In the genomic region with DNA sequence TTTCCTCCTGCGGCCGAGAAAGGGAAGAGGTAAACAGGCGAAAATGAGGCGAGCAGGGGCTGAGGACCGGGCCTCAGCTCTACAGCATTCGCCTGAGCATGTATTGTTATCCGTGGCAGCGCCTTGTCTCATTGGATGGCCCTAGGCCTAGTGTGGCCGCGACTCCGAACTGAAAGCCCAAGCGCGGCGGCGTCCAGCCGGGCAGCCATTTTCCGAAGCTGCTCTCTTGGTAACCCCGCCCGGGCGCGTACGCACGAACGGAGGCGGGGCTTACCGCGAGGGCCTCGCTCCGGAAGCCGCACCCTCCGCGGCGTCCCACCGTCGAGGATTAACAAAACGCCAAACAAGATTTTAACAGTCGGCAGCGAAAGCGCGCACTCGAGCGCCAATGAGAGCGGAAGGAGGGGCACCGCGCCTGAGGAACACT, we compare ENCODE assay signal across 8 cellular contexts. TPM values are rescaled to one million over a fixed set of nuclear protein-coding genes. Genes with fewer than 3 reads are reported as not detected.
DNase-seq lines count a peak whose midpoint lies in the region; ATAC-seq and TF ChIP-seq lines count a peak whose summit lies in the region.

No MANE protein-coding gene starts in this region.

- intact Hi-C loops in PC-3 (cut with micrococcal nuclease), result loop anchor here (5.0 kb wide), 2 partner anchors 61 to 311 kb away; no protein-coding TSS in a partner anchor
- intact Hi-C loops in right cardiac atrium (cut with DNase I), result no loop called here
- intact Hi-C loops in gastrocnemius medialis (cut with DNase I; ENCODE audit: low total_unique reads), result loop anchor here (2.0 to 10.0 kb wide), 4 partner anchors 251 to 929 kb away; a partner anchor contains a TSS

- peaks cover 21% of the 10 kb centered on the region for H3K36me3 Mint-ChIP-seq in activated naive CD8-positive, alpha-beta T cell treated with anti-CD3 and anti-CD28 coated beads, Interleukin-2, amount 50 U/mL, for 24 hours (ENCODE audit: low read depth)

- H3K27ac ChIP-seq in PC-3 (ENCODE audit: low read length) (peak overlapping the region; percentile 99), right cardiac atrium (ENCODE audit: low read length) (peak overlapping the region; percentile 99), gastrocnemius medialis (peak overlapping the region; percentile 94 to 99 (median 99))

- no peaks in the 10 kb centered on the region for H3K9me3 ChIP-seq in PC-3 (ENCODE audit: low read length)
- H3K9me3 ChIP-seq in right cardiac atrium (ENCODE audit: control insufficient read depth, low read length), result no peaks in the 10 kb centered on the region
- no peaks in the 10 kb centered on the region for H3K9me3 ChIP-seq in gastrocnemius medialis

- peak overlapping the region; percentile 84 for H3K4me2 ChIP-seq in PC-3 (ENCODE audit: low read length)

- peaks cover 14% of the 10 kb centered on the region for H3K4me1 ChIP-seq in PC-3 (ENCODE audit: insufficient read depth, low read length)
- peaks cover 3% of the 10 kb centered on the region for H3K4me1 ChIP-seq in right cardiac atrium (ENCODE audit: control insufficient read depth, insufficient read depth, low read length)
- peaks cover 22 to 32% of the 10 kb centered on the region in 2 donors for H3K4me1 ChIP-seq in gastrocnemius medialis

- ATAC-seq in GM21526 (IDR thresholded peaks at IDR 0.05; ENCODE audit: low FRiP score, unreplicated experiment), result peak; percentile 72
- peak; percentile 74 for ATAC-seq in PC-3
- no peak for ATAC-seq in activated naive CD8-positive, alpha-beta T cell treated with anti-CD3 and anti-CD28 coated beads, Interleukin-2, amount 50 U/mL, for 24 hours
- ATAC-seq in right cardiac atrium, result peak; percentile 94 to 95
- ATAC-seq in gastrocnemius medialis, result no peak

- CTCF ChIA-PET in PC-3 (lab: Charles Lee), result interaction anchor here (0.5 to 1.0 kb wide), 3 partner anchors 230 to 669 kb away, joined by 3 to 5 read pairs (median 3); no protein-coding TSS in a partner anchor

- no peaks in the 10 kb centered on the region for H3K27me3 Mint-ChIP-seq in activated naive CD8-positive, alpha-beta T cell treated with anti-CD3 and anti-CD28 coated beads, Interleukin-2, amount 50 U/mL, for 24 hours

- peak; percentile 59 to 61 for TF ChIP-seq POLR2A in gastrocnemius medialis (IDR thresholded peaks at IDR 0.05)

- H2AFZ ChIP-seq in PC-3 (ENCODE audit: low read length), result peak overlapping the region; percentile 71

- H3K36me3 ChIP-seq in PC-3 (ENCODE audit: low read depth, low read length), result peaks cover 6% of the 10 kb centered on the region; the same call in 1 of the 2 replicates
- H3K36me3 ChIP-seq in gastrocnemius medialis, result no peaks in the 10 kb centered on the region

- no peaks in the 10 kb centered on the region for H3K9me2 ChIP-seq in PC-3 (replicated peaks; ENCODE audit: low read length)

- H3K79me2 ChIP-seq in PC-3 (ENCODE audit: low read length), result peaks cover 48% of the 10 kb centered on the region

- peaks cover 3% of the 10 kb centered on the region for H3K9me3 Mint-ChIP-seq in activated naive CD8-positive, alpha-beta T cell treated with anti-CD3 and anti-CD28 coated beads, Interleukin-2, amount 50 U/mL, for 24 hours

- H4K20me1 ChIP-seq in PC-3 (ENCODE audit: low read length), result peaks cover 30% of the 10 kb centered on the region

- H3K4me3 ChIP-seq in AG09309 (ENCODE audit: control insufficient read depth, low read depth, low read length) (peak overlapping the region; percentile 57), PC-3 (ENCODE audit: low read length) (peak overlapping the region; percentile 79), right cardiac atrium (ENCODE audit: low read length) (peak overlapping the region; percentile 72), gastrocnemius medialis (peak overlapping the region; percentile 87 to 94 (median 92))

- no peak for TF ChIP-seq CTCF in AG09309 (IDR thresholded peaks at IDR 0.05; ENCODE audit: control insufficient read depth, insufficient read depth, low read depth, low read length, missing control alignments)
- no peak for TF ChIP-seq CTCF in PC-3 (conservative IDR thresholded peaks at IDR 0.05; ENCODE audit: low read depth, low read length)
- no peak for TF ChIP-seq CTCF in gastrocnemius medialis (IDR thresholded peaks at IDR 0.05 in 4 of 5, conservative IDR thresholded peaks at IDR 0.05 in 1 of 5)

- no TSS peak for BruUV-seq in PC-3 (replicated peaks; lab: Mats Ljungman, UMichigan)

- peak overlapping the region; percentile 100 for H3K27ac Mint-ChIP-seq in activated naive CD8-positive, alpha-beta T cell treated with anti-CD3 and anti-CD28 coated beads, Interleukin-2, amount 50 U/mL, for 24 hours

- in situ Hi-C loops in gastrocnemius medialis (cut with MboI; ENCODE audit: low sequenced_read_pairs in 4 of 4), result no loop called here

- POLR2A ChIA-PET in PC-3 (lab: Charles Lee; ENCODE audit: unreplicated experiment), result interaction anchor here (0.6 kb wide), 4 partner anchors 32 to 1457 kb away, joined by 4 to 23 read pairs (median 4); no protein-coding TSS in a partner anchor

- no peaks in the 10 kb centered on the region for H3F3A ChIP-seq in PC-3 (ENCODE audit: low read length, unreplicated experiment)

- peaks cover 43% of the 10 kb centered on the region for H3K4me1 Mint-ChIP-seq in activated naive CD8-positive, alpha-beta T cell treated with anti-CD3 and anti-CD28 coated beads, Interleukin-2, amount 50 U/mL, for 24 hours

- H3K9ac ChIP-seq in PC-3 (ENCODE audit: low read length), result peak overlapping the region; percentile 98

- peak overlapping the region; percentile 90 for H3K4me3 Mint-ChIP-seq in activated naive CD8-positive, alpha-beta T cell treated with anti-CD3 and anti-CD28 coated beads, Interleukin-2, amount 50 U/mL, for 24 hours

- DNase-seq in AG09309 (ENCODE audit: low read depth) (no peak), PC-3 (no peak), right cardiac atrium (peak; percentile 97 to 99 (median 98)), gastrocnemius medialis (no peak), NAMALWA (ENCODE audit: low spot score) (no peak), NCI-H748 (lab: John Stamatoyannopoulos, UW; ENCODE audit: unreplicated experiment) (no peak)
- DNase-seq in activated naive CD8-positive, alpha-beta T cell treated with anti-CD3 and anti-CD28 coated beads, Interleukin-2, amount 50 U/mL, for 24 hours, result peak; percentile 93

- H3K27me3 ChIP-seq in PC-3 (ENCODE audit: low read length), result no peaks in the 10 kb centered on the region
- H3K27me3 ChIP-seq in right cardiac atrium (ENCODE audit: control insufficient read depth, insufficient read depth), result no peaks in the 10 kb centered on the region
- no peaks in the 10 kb centered on the region for H3K27me3 ChIP-seq in gastrocnemius medialis

- under 1% methylated on average over 45 of the region's 45 CpGs for WGBS in right cardiac atrium

RNA-seq across cellular contexts. Expression of a gene that starts 0.8 kb away (rescaled TPM):
- 42.6 and 43.8 TPM in 2 replicates for total RNA-seq in PC-3 (2014; rRNA removed)
- 10 to 100 TPM; 16.7 to 17.8 (median 17.1) TPM for total RNA-seq in right cardiac atrium
- 7.3 TPM for polyA plus RNA-seq in right cardiac atrium
- total RNA-seq in gastrocnemius medialis, result 10 to 100 TPM; 11.8 to 23.4 (median 17.3) TPM

Comparison
In these comparisons a context has a peak if more than half of its experiments do, and no peak if none do; other contexts are left out.
1. DNase-seq: peak in activated naive CD8-positive, alpha-beta T cell treated with anti-CD3 and anti-CD28 coated beads, Interleukin-2, amount 50 U/mL, for 24 hours (single experiment) and right cardiac atrium (3 of 3); none in AG09309 (single experiment), PC-3 (single experiment), gastrocnemius medialis (0 of 2), NAMALWA (single experiment) and NCI-H748 (single experiment).
2. ATAC-seq: peak in GM21526 (single experiment), PC-3 (single experiment) and right cardiac atrium (2 of 2); none in activated naive CD8-positive, alpha-beta T cell treated with anti-CD3 and anti-CD28 coated beads, Interleukin-2, amount 50 U/mL, for 24 hours (single experiment) and gastrocnemius medialis (0 of 2).
3. intact Hi-C loops: an anchor here in PC-3 (5.0 kb wide) and gastrocnemius medialis (2.0 to 10.0 kb wide); none called in right cardiac atrium.
4. Peak in every context shown above with its lines, with median percentiles within 50 percentile points of each other: H3K4me3 ChIP-seq and H3K27ac ChIP-seq.